ENCODE assay signal across 8 cellular contexts in the genomic region with DNA sequence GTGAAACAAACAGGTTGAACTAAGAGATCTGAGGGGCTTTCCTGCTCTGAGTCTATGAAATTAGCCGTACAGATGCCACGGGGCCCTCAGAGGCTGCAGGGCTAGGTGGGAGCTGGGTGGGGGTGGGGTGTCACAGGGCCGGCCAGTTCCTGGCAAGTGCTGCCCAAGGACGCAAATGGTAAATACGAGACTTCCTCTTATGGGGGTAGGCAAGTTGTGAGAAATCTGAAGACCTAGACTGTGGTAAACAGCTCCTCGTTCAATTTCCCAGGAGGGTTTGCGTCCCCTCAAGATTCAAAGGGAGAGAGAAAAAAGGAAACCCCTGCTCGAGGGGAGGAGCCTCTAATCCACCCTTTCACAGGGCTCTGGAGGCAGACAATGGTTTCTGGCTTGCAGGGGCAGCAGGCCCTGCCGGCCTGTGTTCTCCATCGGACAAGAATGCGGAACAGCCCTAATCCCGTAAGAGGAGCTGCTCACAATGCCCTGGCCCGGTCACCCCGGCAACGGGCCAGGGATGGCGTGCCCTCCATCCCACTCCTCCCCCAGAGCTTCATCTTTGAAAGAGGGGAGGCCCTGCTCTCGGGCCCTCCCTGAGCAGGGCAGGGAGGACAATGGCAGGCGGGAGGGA. TPM values are rescaled to one million over a fixed set of nuclear protein-coding genes. Genes with fewer than 3 reads are reported as not detected.
DNase-seq lines count a peak whose midpoint lies in the region; ATAC-seq and TF ChIP-seq lines count a peak whose summit lies in the region.

No MANE protein-coding gene starts in this region.

- peak overlapping the region; percentile 49 for H2AK5ac ChIP-seq in mesenchymal stem cell (ENCODE audit: low read length, severe bottlenecking)

- H4K91ac ChIP-seq in mesenchymal stem cell (ENCODE audit: low read length), result peak overlapping the region; percentile 22

- H2BK5ac ChIP-seq in mesenchymal stem cell (ENCODE audit: low read depth, low read length, poor library complexity, severe bottlenecking), result no peak overlapping the region

- peak overlapping the region in 1 of 2 experiments; percentile 68 for H3K14ac ChIP-seq in mesenchymal stem cell (ENCODE audit: low read length in 2 of 2)

- H2BK120ac ChIP-seq in mesenchymal stem cell (ENCODE audit: low read depth, low read length), result peak overlapping the region; percentile 75

- H3K27me3 ChIP-seq in endocrine pancreas (ENCODE audit: control insufficient read depth, insufficient read depth, low read length), result no peaks in the 10 kb centered on the region
- no peaks in the 10 kb centered on the region for H3K27me3 ChIP-seq in mesenchymal stem cell (ENCODE audit: control insufficient read depth in 1 of 2, insufficient read depth in 1 of 2, low read length in 2 of 2)

- H2BK12ac ChIP-seq in mesenchymal stem cell (ENCODE audit: low read length in 2 of 2), result peak overlapping the region in 1 of 2 experiments; percentile 81

- H4K8ac ChIP-seq in mesenchymal stem cell (ENCODE audit: low read length), result peak overlapping the region; percentile 93

- ATAC-seq in HG03045 (IDR thresholded peaks at IDR 0.05; ENCODE audit: unreplicated experiment), result peak; percentile 45

- H3K4me3 ChIP-seq in WI38 (ENCODE audit: low read depth, low read length) (peak overlapping the region; percentile 43), endocrine pancreas (ENCODE audit: control insufficient read depth, insufficient read depth, low read length) (no peak overlapping the region), mesenchymal stem cell (ENCODE audit: insufficient read depth in 1 of 2, low read depth in 1 of 2, low read length in 2 of 2) (no peak overlapping the region)

- no peak overlapping the region for H3K23ac ChIP-seq in mesenchymal stem cell (ENCODE audit: low read length in 2 of 2)

- H3K27ac ChIP-seq in mesenchymal stem cell (ENCODE audit: low read length, poor library complexity, severe bottlenecking), result peak overlapping the region; percentile 79
- peak overlapping the region; percentile 79 for H3K27ac ChIP-seq in temporal lobe (ENCODE audit: low read depth, low read length)

- no peak for TF ChIP-seq CTCF in WI38 (IDR thresholded peaks at IDR 0.05; ENCODE audit: low read depth, low read length)

- DNase-seq in DMS79 treated with DMSO at 0.1 percent for 48 hours (lab: John Stamatoyannopoulos, UW) (peak; percentile 95), mesenchymal stem cell (peak; percentile 74), SHP77 treated with DMSO at 0.1 percent for 48 hours (lab: John Stamatoyannopoulos, UW) (no peak), glomerular visceral epithelial cell (ENCODE audit: extremely low spot score) (no peak)

- peaks cover 11% of the 10 kb centered on the region for H3K79me1 ChIP-seq in mesenchymal stem cell (replicated peaks; ENCODE audit: low read length, poor library complexity, severe bottlenecking)

- H3K9ac ChIP-seq in endocrine pancreas (ENCODE audit: control insufficient read depth, insufficient read depth, low read length), result peak overlapping the region; percentile 79
- H3K9ac ChIP-seq in mesenchymal stem cell (ENCODE audit: low read length), result peak overlapping the region; percentile 71

- H3K36me3 ChIP-seq in endocrine pancreas (ENCODE audit: control insufficient read depth, insufficient read depth, low read length), result no peaks in the 10 kb centered on the region
- H3K36me3 ChIP-seq in mesenchymal stem cell (ENCODE audit: control insufficient read depth in 1 of 2, insufficient read depth in 2 of 2, low read depth in 1 of 2, low read length in 2 of 2), result peaks cover 15 to 41% of the 10 kb centered on the region in 2 experiments

- H2BK15ac ChIP-seq in mesenchymal stem cell (ENCODE audit: low read depth, poor library complexity, severe bottlenecking), result peak overlapping the region; percentile 1

- H3K4me2 ChIP-seq in mesenchymal stem cell (ENCODE audit: low read length, poor library complexity, severe bottlenecking), result peak overlapping the region; percentile 52

- peak overlapping the region; percentile 86 to 88 for H3K4ac ChIP-seq in mesenchymal stem cell (ENCODE audit: low read depth in 1 of 2, low read length in 2 of 2)

- H2AFZ ChIP-seq in mesenchymal stem cell (ENCODE audit: low read depth, low read length), result no peak overlapping the region

- H3K9me3 ChIP-seq in endocrine pancreas (ENCODE audit: control insufficient read depth, low read length) (no peaks in the 10 kb centered on the region), mesenchymal stem cell (ENCODE audit: control insufficient read depth, low read length) (no peaks in the 10 kb centered on the region)

- 9% methylated on average over 18 of the region's 18 CpGs for WGBS in mesenchymal stem cell

- H3K4me1 ChIP-seq in endocrine pancreas (ENCODE audit: control insufficient read depth, insufficient read depth, low read length) (peaks cover 3% of the 10 kb centered on the region), mesenchymal stem cell (ENCODE audit: control insufficient read depth, insufficient read depth, low read depth, low read length) (peaks cover 41% of the 10 kb centered on the region)

- H3K18ac ChIP-seq in mesenchymal stem cell (ENCODE audit: low read depth in 1 of 2, low read length in 2 of 2), result peak overlapping the region; percentile 71 to 87

RNA-seq across cellular contexts. Expression of a gene that starts 7.8 kb away (rescaled TPM):
- polyA plus RNA-seq in mesenchymal stem cell (2013, experiment 1 of 2), result 2.9 TPM
- polyA plus RNA-seq in mesenchymal stem cell (2013, experiment 2 of 2), result 2.9 TPM
- total RNA-seq in temporal lobe, result 0.98 TPM

RNA-seq across cellular contexts. Expression of a gene that starts 42.9 kb away (rescaled TPM):
- not detected for polyA plus RNA-seq in mesenchymal stem cell (2013, experiment 1 of 2)
- not detected for polyA plus RNA-seq in mesenchymal stem cell (2013, experiment 2 of 2)
- total RNA-seq in temporal lobe, result 27.5 TPM

Comparison
In these comparisons a context has a peak if more than half of its experiments do, and no peak if none do; other contexts are left out.
1. DNase-seq: peak in DMS79 treated with DMSO at 0.1 percent for 48 hours (single experiment) and mesenchymal stem cell (single experiment); none in SHP77 treated with DMSO at 0.1 percent for 48 hours (single experiment) and glomerular visceral epithelial cell (single experiment).